ENCODE assay signal across 32 cellular contexts in the genomic region with DNA sequence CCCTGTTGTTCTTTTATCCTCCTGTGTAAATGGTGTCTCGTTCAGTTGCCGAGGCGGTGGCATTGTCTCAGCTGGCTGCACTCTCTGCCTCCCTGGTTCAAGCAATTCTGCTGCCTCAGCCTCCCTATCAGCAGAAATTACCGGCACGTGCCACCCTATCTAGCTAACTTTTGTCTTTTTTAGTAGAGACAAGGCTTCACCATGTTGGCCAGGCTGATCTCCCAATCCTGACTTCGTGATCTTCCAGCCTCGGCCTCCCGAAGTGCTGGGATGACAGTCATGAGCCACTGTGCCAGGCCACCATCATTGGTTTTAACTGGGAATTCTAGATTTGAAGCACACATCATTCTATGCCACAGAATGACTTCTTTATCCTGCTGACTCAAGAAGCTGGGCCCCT.
"Had no signal": no experiment of that assay in that cellular context is flagged by ENCODE, and none has a peak within 500 bp of the region (broad histone marks: within the 10 kb centered on the region; RNA-seq: fewer than 3 reads in every experiment).

No MANE protein-coding gene starts in this region.

- H3K36me3 Mint-ChIP-seq: activated naive CD4-positive, alpha-beta T cell treated with anti-CD3 and anti-CD28 coated beads, Interleukin-2, amount 50 U/mL, for 72 hours; brain had no signal

- H3K36me3 ChIP-seq: adrenal gland, MG63, Peyer's patch had no signal

- H3K27me3 Mint-ChIP-seq: activated CD4-positive, alpha-beta T cell treated with anti-CD3 and anti-CD28 coated beads, Interleukin-2, amount 10 ng/mL, durations not matched to agents 24 days and 14 days; activated T-helper 17 cell treated with anti-CD3 and anti-CD28 coated beads, Interleukin-2, amount 50 U/mL, for 72 hours had no signal

- H3K4me1 ChIP-seq: adrenal gland had no signal

- H3K27ac Mint-ChIP-seq: activated CD4-positive, alpha-beta T cell treated with anti-CD3 and anti-CD28 coated beads, Interleukin-2, amount 10 ng/mL, durations not matched to agents 24 days and 14 days; activated CD8-positive, alpha-beta T cell treated with anti-CD3 and anti-CD28 coated beads for 36 hours; activated naive CD4-positive, alpha-beta T cell treated with anti-CD3 and anti-CD28 coated beads, Interleukin-2, amount 50 U/mL, for 72 hours; activated T-cell treated with anti-CD3 and anti-CD28 coated beads, Interleukin-2, amount 50 U/mL, for 72 hours; activated T-helper 17 cell treated with anti-CD3 and anti-CD28 coated beads, Interleukin-2, amount 50 U/mL, for 72 hours; brain had no signal

- H3K9me3 Mint-ChIP-seq: activated CD4-positive, alpha-beta T cell treated with anti-CD3 and anti-CD28 coated beads, Interleukin-2, amount 10 ng/mL, durations not matched to agents 24 days and 14 days; activated CD8-positive, alpha-beta T cell treated with anti-CD3 and anti-CD28 coated beads for 36 hours; activated naive CD4-positive, alpha-beta T cell treated with anti-CD3 and anti-CD28 coated beads, Interleukin-2, amount 50 U/mL, for 72 hours; activated T-cell treated with anti-CD3 and anti-CD28 coated beads, Interleukin-2, amount 50 U/mL, for 72 hours; activated T-helper 17 cell treated with anti-CD3 and anti-CD28 coated beads, Interleukin-2, amount 50 U/mL, for 72 hours had no signal

- H3K9me3 ChIP-seq: adrenal gland, MG63, Peyer's patch had no signal

- DNase-seq: activated CD4-positive, alpha-beta T cell treated with anti-CD3 and anti-CD28 coated beads, Interleukin-2, amount 10 ng/mL, durations not matched to agents 24 days and 14 days; activated CD4-positive, alpha-beta T cell treated with anti-CD3 and anti-CD28 coated beads, Interleukin-2, amount 50 U/mL, for 4 hours; activated CD8-positive, alpha-beta T cell treated with anti-CD3 and anti-CD28 coated beads for 36 hours; activated gamma-delta T cell; activated naive CD4-positive, alpha-beta T cell treated with Interleukin-2 at 50 U/mL for 16 hours; activated T-cell treated with anti-CD3 and anti-CD28 coated beads, Interleukin-2, amount 50 U/mL, for 1 hour; activated T-cell treated with anti-CD3 and anti-CD28 coated beads, Interleukin-2, amount 50 U/mL, for 72 hours; anterior cingulate cortex; caudate nucleus; MG63; NCI-H1048; NCI-H1436 treated with DMSO at 0.1 percent for 48 hours; NCI-H1694 treated with DMSO at 0.1 percent for 48 hours; NCI-H2029; NCI-H2171 treated with DMSO at 0.1 percent for 48 hours; NCI-H226; NCI-H446 treated with DMSO at 0.1 percent for 48 hours; NCI-H524; NCI-H69; NCI-H82; Peyer's patch; SIG-M5; SW 1271; T-helper 1 cell; T1000 had no signal

- H3K27ac ChIP-seq: adrenal gland, Peyer's patch, RWPE1 had no signal

- H3K4me3 Mint-ChIP-seq: activated CD4-positive, alpha-beta T cell treated with anti-CD3 and anti-CD28 coated beads, Interleukin-2, amount 10 ng/mL, durations not matched to agents 24 days and 14 days; activated CD8-positive, alpha-beta T cell treated with anti-CD3 and anti-CD28 coated beads for 36 hours; activated T-cell treated with anti-CD3 and anti-CD28 coated beads, Interleukin-2, amount 50 U/mL, for 72 hours; activated T-helper 17 cell treated with anti-CD3 and anti-CD28 coated beads, Interleukin-2, amount 50 U/mL, for 72 hours; brain had no signal

- H3K4me3 ChIP-seq: adrenal gland, K562, MG63, Peyer's patch had no signal

- ATAC-seq: activated CD8-positive, alpha-beta T cell treated with anti-CD3 and anti-CD28 coated beads for 36 hours; activated naive CD4-positive, alpha-beta T cell treated with anti-CD3 and anti-CD28 coated beads, Interleukin-2, amount 50 U/mL, for 72 hours; activated T-cell treated with anti-CD3 and anti-CD28 coated beads, Interleukin-2, amount 50 U/mL, for 72 hours; activated T-helper 17 cell treated with anti-CD3 and anti-CD28 coated beads, Interleukin-2, amount 50 U/mL, for 72 hours; K562; Right ventricle myocardium inferior had no signal

- H3K27me3 ChIP-seq: MG63, Peyer's patch had no signal
